ENCODE assay signal across 8 cellular contexts in genomic region chr1:38046333-38046883, GRCh38. TPM values are rescaled to one million over a fixed set of nuclear protein-coding genes. Genes with fewer than 3 reads are reported as not detected.
DNase-seq lines count a peak whose midpoint lies in the region; ATAC-seq and TF ChIP-seq lines count a peak whose summit lies in the region.

TSS of gene POU3F1 (minus strand) at chr1:38046793. CDS start at chr1:38046743, 50 bp downstream.

- H3K27ac ChIP-seq in C4-2B (peak within 1 kb of the TSS; percentile 6; the same call in 1 of the 2 replicates), SJSA1 (no peak within 1 kb of the TSS)

- peaks cover 25% of the 10 kb centered on the region for H3K4me1 ChIP-seq in SJSA1 (replicated peaks)

- peaks cover 1% of the 10 kb centered on the region for H3K4me1 Mint-ChIP-seq in progenitor cell of endocrine pancreas (ENCODE audit: low read depth)

- peaks cover 5% of the 10 kb centered on the region; the same call in 1 of the 2 replicates for H3K9me3 ChIP-seq in SJSA1 (replicated peaks)

- peaks cover 76% of the 10 kb centered on the region for H3K27me3 Mint-ChIP-seq in progenitor cell of endocrine pancreas

- no peak within 1 kb of the TSS for H3K27ac Mint-ChIP-seq in progenitor cell of endocrine pancreas

- H3K36me3 ChIP-seq in SJSA1, result no peaks in the 10 kb centered on the region

- DNase-seq in SJSA1 (ENCODE audit: low read depth in 1 of 2, low spot score in 2 of 2), result peak in 1 of 2 experiments; percentile 28
- DNase-seq in progenitor cell of endocrine pancreas (ENCODE audit: low spot score, unreplicated experiment), result no peak
- DNase-seq in effector CD4-positive, alpha-beta T cell, result no peak
- no peak for DNase-seq in GF-D8 (lab: John Stamatoyannopoulos, UW)
- DNase-seq in putamen (ENCODE audit: low spot score), result no peak

- H3K4me3 Mint-ChIP-seq in progenitor cell of endocrine pancreas (ENCODE audit: low read depth), result peak within 1 kb of the TSS; percentile 71

- TF ChIP-seq CTCF in C4-2B (conservative IDR thresholded peaks at IDR 0.05) (no peak), progenitor cell of endocrine pancreas (IDR thresholded peaks at IDR 0.05; ENCODE audit: unreplicated experiment) (no peak)

- peaks cover 55% of the 10 kb centered on the region for H3K27me3 ChIP-seq in SJSA1 (replicated peaks)

- peak; percentile 17 for ATAC-seq in GM21723 (IDR thresholded peaks at IDR 0.05; ENCODE audit: unreplicated experiment)
- peak; percentile 0 for ATAC-seq in esophagus mucosa

- H3K9me3 Mint-ChIP-seq in progenitor cell of endocrine pancreas (ENCODE audit: low read depth), result no peaks in the 10 kb centered on the region

- no peaks in the 10 kb centered on the region for H3K36me3 Mint-ChIP-seq in progenitor cell of endocrine pancreas (ENCODE audit: insufficient read depth)

- H3K4me3 ChIP-seq in SJSA1, result peak within 1 kb of the TSS; percentile 49

RNA-seq across cellular contexts. Expression of gene POU3F1, which starts in this region (rescaled TPM):
- 0.26 TPM in 1 of 2 replicates, not detected in the other for total RNA-seq in SJSA1 (2014; rRNA removed; shearing (Covaris generic))
- total RNA-seq in esophagus mucosa, result 6.0 TPM
- total RNA-seq in progenitor cell of endocrine pancreas, result 0.31 and 0.43 TPM in 2 replicates
